Comparison of ENCODE assay signal across 15 cellular contexts in genomic region chr11:3983101-3983500, GRCh38.
"Had no signal": no experiment of that assay in that cellular context is flagged by ENCODE, and none has a peak within 500 bp of the region (broad histone marks: within the 10 kb centered on the region; RNA-seq: fewer than 3 reads in every experiment).

No MANE protein-coding gene starts in this region.

- FAIRE-seq: TTC549 had no signal

- H3K4me3 Mint-ChIP-seq: activated T-helper 17 cell treated with anti-CD3 and anti-CD28 coated beads, Interleukin-2, amount 50 U/mL, for 72 hours; brain; natural killer cell treated with Interleukin-12 subunit alpha and Interleukin-12 subunit beta and Interleukin-15 and Interleukin-18, amount 100 ng/mL, for 72 hours; T-helper 2 cell treated with Interferon-gamma antibody and Interleukin-4, amounts not matched to agents 5 μg/mL and 100 μg/mL, for 36 hours had no signal

- H3K9me3 Mint-ChIP-seq: activated T-helper 17 cell treated with anti-CD3 and anti-CD28 coated beads, Interleukin-2, amount 50 U/mL, for 72 hours; brain; natural killer cell treated with Interleukin-12 subunit alpha and Interleukin-12 subunit beta and Interleukin-15 and Interleukin-18, amount 100 ng/mL, for 72 hours; T-helper 2 cell treated with Interferon-gamma antibody and Interleukin-4, amounts not matched to agents 5 μg/mL and 100 μg/mL, for 36 hours had no signal

- H3K27ac Mint-ChIP-seq: brain had no signal

- H3K27me3 Mint-ChIP-seq: activated T-helper 17 cell treated with anti-CD3 and anti-CD28 coated beads, Interleukin-2, amount 50 U/mL, for 72 hours; brain; natural killer cell treated with Interleukin-12 subunit alpha and Interleukin-12 subunit beta and Interleukin-15 and Interleukin-18, amount 100 ng/mL, for 72 hours had no signal

- H3K36me3 Mint-ChIP-seq: brain; natural killer cell treated with Interleukin-12 subunit alpha and Interleukin-12 subunit beta and Interleukin-15 and Interleukin-18, amount 100 ng/mL, for 72 hours had no signal

- DNase-seq: anterior cingulate cortex; central memory CD4-positive, alpha-beta T cell; foreskin keratinocyte; hippocampal formation; islet precursor cell; left colon; lower lobe of right lung; SJCRH30; stimulated activated CD4-positive, alpha-beta T cell treated with anti-CD3 and anti-CD28 coated beads, Interleukin-4, amount 100 ng/mL, for 1 hour had no signal

- ATAC-seq: activated T-helper 17 cell treated with anti-CD3 and anti-CD28 coated beads, Interleukin-2, amount 50 U/mL, for 72 hours; foreskin keratinocyte; left colon; lower lobe of right lung; natural killer cell treated with Interleukin-12 subunit alpha and Interleukin-12 subunit beta and Interleukin-15 and Interleukin-18, amount 100 ng/mL, for 72 hours; sciatic nerve had no signal
